ENCODE assay signal across 8 cellular contexts in genomic region chr7:130669051-130669700, GRCh38. TPM values are rescaled to one million over a fixed set of nuclear protein-coding genes. Genes with fewer than 3 reads are reported as not detected.
DNase-seq lines count a peak whose midpoint lies in the region; ATAC-seq and TF ChIP-seq lines count a peak whose summit lies in the region.

No MANE protein-coding gene starts in this region.

- peak; percentile 20 for ATAC-seq in HG02642 (IDR thresholded peaks at IDR 0.05; ENCODE audit: poor library complexity, unreplicated experiment)

- intact Hi-C loops in vagina (cut with DNase I), result no loop called here

- WGBS in mesodermal cell (ENCODE audit: insufficient coverage in 2 of 2), 2 experiments, result 1 to 4% methylated on average over 11 of the region's 16 CpGs

- H3K4me1 ChIP-seq in OCI-LY1 (ENCODE audit: insufficient read depth, low read length, severe bottlenecking) (peaks cover 20% of the 10 kb centered on the region), mesodermal cell (ENCODE audit: control insufficient read depth, insufficient read depth, low read length, poor library complexity, severe bottlenecking) (no peaks in the 10 kb centered on the region), vagina (peaks cover 12% of the 10 kb centered on the region)

- TF ChIP-seq CTCF in OCI-LY1 (IDR thresholded peaks at IDR 0.05; ENCODE audit: low read length) (no peak), vagina (IDR thresholded peaks at IDR 0.05) (no peak)

- peak overlapping the region; percentile 77 for H2AFZ ChIP-seq in OCI-LY1 (ENCODE audit: low read length)

- H3K4me3 ChIP-seq in OCI-LY1 (ENCODE audit: low read depth, low read length, poor library complexity, severe bottlenecking) (peak overlapping the region; percentile 94), mesodermal cell (ENCODE audit: extremely low read depth, insufficient read depth, low read length, poor library complexity, severe bottlenecking) (peak overlapping the region; percentile 59), vagina (peak overlapping the region; percentile 78 to 81)

- H3F3A ChIP-seq in OCI-LY1 (ENCODE audit: insufficient read depth, low read length), result 0 out of 2 replicates have a peak, but pooled peaks cover 4% of the 10 kb centered on the region

- peak overlapping the region; percentile 72 for H3K4me2 ChIP-seq in OCI-LY1 (ENCODE audit: low read length)

- H3K27me3 ChIP-seq in OCI-LY1 (ENCODE audit: insufficient read depth, low read length) (no peaks in the 10 kb centered on the region), vagina (no peaks in the 10 kb centered on the region)

- H3K9me3 ChIP-seq in OCI-LY1 (ENCODE audit: low read length), result no peaks in the 10 kb centered on the region
- no peaks in the 10 kb centered on the region for H3K9me3 ChIP-seq in mesodermal cell (ENCODE audit: control insufficient read depth, low read length)
- H3K9me3 ChIP-seq in vagina, result no peaks in the 10 kb centered on the region

- no peaks in the 10 kb centered on the region for H4K20me1 ChIP-seq in OCI-LY1 (ENCODE audit: insufficient read depth, low read length)

- peak overlapping the region; percentile 74 for H3K9ac ChIP-seq in OCI-LY1 (ENCODE audit: low read length)

- no peak overlapping the region for H3K27ac ChIP-seq in OCI-LY1 (ENCODE audit: low read depth, low read length, poor library complexity, severe bottlenecking)
- H3K27ac ChIP-seq in cingulate gyrus (ENCODE audit: low read depth, low read length), result peak overlapping the region; percentile 50
- no peak overlapping the region for H3K27ac ChIP-seq in mesodermal cell (ENCODE audit: low read depth, low read length, severe bottlenecking)
- H3K27ac ChIP-seq in vagina, result peak overlapping the region; percentile 83

- no peak for TF ChIP-seq POLR2A in vagina (IDR thresholded peaks at IDR 0.05)

- H3K36me3 ChIP-seq in OCI-LY1 (ENCODE audit: insufficient read depth, low read length) (peaks cover 15% of the 10 kb centered on the region; the same call in 1 of the 2 replicates), mesodermal cell (ENCODE audit: control insufficient read depth, insufficient read depth, low read length) (no peaks in the 10 kb centered on the region), vagina (no peaks in the 10 kb centered on the region)

- peak; percentile 26 for DNase-seq in NOMO-1 treated with DMSO at 0.1 percent for 48 hours (lab: John Stamatoyannopoulos, UW; ENCODE audit: unreplicated experiment)
- no peak for DNase-seq in NOMO-1 treated with dmso at 0.1 percent for 144 hours (lab: John Stamatoyannopoulos, UW; ENCODE audit: unreplicated experiment)
- DNase-seq in vagina (ENCODE audit: extremely low spot score in 2 of 2), result no peak
- DNase-seq in NCI-H1694 (lab: John Stamatoyannopoulos, UW), result no peak

- H3K79me2 ChIP-seq in OCI-LY1 (ENCODE audit: insufficient read depth, low read length), result no peaks in the 10 kb centered on the region

- no peaks in the 10 kb centered on the region for H3K9me2 ChIP-seq in OCI-LY1 (ENCODE audit: low read depth, low read length)

RNA-seq across cellular contexts. Expression of gene COPG2, which starts 0.6 kb away (rescaled TPM):
- polyA plus RNA-seq in mesodermal cell (2013, experiment 1 of 2), result 52.9 TPM
- 49.8 TPM for polyA plus RNA-seq in mesodermal cell (2013, experiment 2 of 2)
- total RNA-seq in vagina, result 15.7 TPM

RNA-seq across cellular contexts. Expression of gene TSGA13, which starts 17.2 kb away (rescaled TPM):
- not detected for polyA plus RNA-seq in mesodermal cell (2013, experiment 1 of 2)
- polyA plus RNA-seq in mesodermal cell (2013, experiment 2 of 2), result not detected
- not detected for total RNA-seq in vagina

Comparison
In these comparisons a context has a peak if more than half of its experiments do, and no peak if none do; other contexts are left out.
1. H3K27ac ChIP-seq: peak in cingulate gyrus (single experiment) and vagina (single experiment); none in OCI-LY1 (single experiment) and mesodermal cell (single experiment).
2. Peak in every context shown above with its lines, with median percentiles within 50 percentile points of each other: H3K4me3 ChIP-seq.